Comparison of ENCODE assay signal across 8 cellular contexts in genomic region chr20:38432870-38433269, GRCh38. TPM values are rescaled to one million over a fixed set of nuclear protein-coding genes. Genes with fewer than 3 reads are reported as not detected.
DNase-seq lines count a peak whose midpoint lies in the region; ATAC-seq and TF ChIP-seq lines count a peak whose summit lies in the region.
"Not testable (repeated sequence)": the region's sequence is repeated elsewhere in the genome, so short reads cannot be mapped to it uniquely, and the experiment has no call there.

No MANE protein-coding gene starts in this region.

- peaks cover 27% of the 10 kb centered on the region for H3K36me3 Mint-ChIP-seq in CD4-positive, CD25-positive, alpha-beta regulatory T cell
- H3K36me3 Mint-ChIP-seq in activated CD4-positive, alpha-beta T cell treated with anti-CD3 and anti-CD28 coated beads, Interleukin-2, amount 10 ng/mL, durations not matched to agents 7 days and 5 days (ENCODE audit: low read depth) = peaks cover 65% of the 10 kb centered on the region
- peaks cover 58 to 63% of the 10 kb centered on the region in 2 donors for H3K36me3 Mint-ChIP-seq in activated naive CD4-positive, alpha-beta T cell treated with anti-CD3 and anti-CD28 coated beads, Interleukin-2, amount 50 U/mL, for 72 hours
- peaks cover 64% of the 10 kb centered on the region for H3K36me3 Mint-ChIP-seq in endodermal cell (ENCODE audit: low read depth)
- H3K36me3 Mint-ChIP-seq in stimulated activated effector memory CD8-positive, alpha-beta T cell treated with anti-CD3 and anti-CD28 coated beads, Interleukin-12 subunit alpha, Interleukin-12 subunit beta, amount 100 ng/mL, for 72 hours = peaks cover 76% of the 10 kb centered on the region

- peaks cover 17% of the 10 kb centered on the region for H3K4me1 ChIP-seq in CD4-positive, CD25-positive, alpha-beta regulatory T cell (ENCODE audit: control insufficient read depth, insufficient read depth, low read length, poor library complexity, severe bottlenecking)
- not testable (repeated sequence) for H3K4me1 ChIP-seq in HAP-1; endodermal cell (ENCODE audit: control insufficient read depth, insufficient read depth, low read length); mesendoderm (ENCODE audit: control insufficient read depth, low read depth, low read length)
- H3K4me1 ChIP-seq in OCI-LY3 (ENCODE audit: low read length) = peaks cover 21% of the 10 kb centered on the region

- POLR2A ChIA-PET in activated CD4-positive, alpha-beta T cell treated with anti-CD3 and anti-CD28 coated beads, Interleukin-2, amount 10 ng/mL, durations not matched to agents 7 days and 5 days (lab: Charles Lee) = not testable (repeated sequence)

- H3K18ac ChIP-seq in mesendoderm (ENCODE audit: low read length) = not testable (repeated sequence)

- not testable (repeated sequence) for H2BK15ac ChIP-seq in mesendoderm (replicated peaks; ENCODE audit: low read depth)

- not testable (repeated sequence) for H3K27me3 ChIP-seq in CD4-positive, CD25-positive, alpha-beta regulatory T cell (ENCODE audit: control insufficient read depth, insufficient read depth, low read length); HAP-1 (ENCODE audit: low read depth); OCI-LY3 (ENCODE audit: low read depth, low read length); endodermal cell (ENCODE audit: control insufficient read depth, insufficient read depth, low read length, poor library complexity, severe bottlenecking); mesendoderm (ENCODE audit: insufficient read depth, low read length, poor library complexity)

- H3K27ac Mint-ChIP-seq in CD4-positive, CD25-positive, alpha-beta regulatory T cell = peak overlapping the region in 2 of 3 donors; percentile 42 to 60
- peak overlapping the region; percentile 91 for H3K27ac Mint-ChIP-seq in activated CD4-positive, alpha-beta T cell treated with anti-CD3 and anti-CD28 coated beads, Interleukin-2, amount 10 ng/mL, durations not matched to agents 7 days and 5 days
- peak overlapping the region; percentile 97 to 99 for H3K27ac Mint-ChIP-seq in activated naive CD4-positive, alpha-beta T cell treated with anti-CD3 and anti-CD28 coated beads, Interleukin-2, amount 50 U/mL, for 72 hours
- H3K27ac Mint-ChIP-seq in endodermal cell = peak overlapping the region; percentile 35
- peak overlapping the region; percentile 96 for H3K27ac Mint-ChIP-seq in stimulated activated effector memory CD8-positive, alpha-beta T cell treated with anti-CD3 and anti-CD28 coated beads, Interleukin-12 subunit alpha, Interleukin-12 subunit beta, amount 100 ng/mL, for 72 hours

- WGBS in endodermal cell (ENCODE audit: insufficient coverage in 1 of 2, insufficient read length in 1 of 2), 2 experiments = 95 to 98% methylated on average over 5 of the region's 5 CpGs
- no CpG with 5 or more reads among the region's 5 CpGs for WGBS in mesendoderm (ENCODE audit: extremely low coverage, insufficient coverage, low lambda C conversion rate)

- not testable (repeated sequence) for H3K9ac ChIP-seq in OCI-LY3 (ENCODE audit: low read length); endodermal cell (ENCODE audit: extremely low read depth, low read length, poor library complexity, severe bottlenecking)
- H3K9ac ChIP-seq in mesendoderm (ENCODE audit: low read length) = peak overlapping the region; percentile 98

- H3K4ac ChIP-seq in mesendoderm (ENCODE audit: low read depth, low read length) = not testable (repeated sequence)

- in situ Hi-C loops in HAP-1 (cut with MboI; ENCODE audit: low sequenced_read_pairs) = not testable (repeated sequence)

- H2BK5ac ChIP-seq in mesendoderm (ENCODE audit: low read length) = not testable (repeated sequence)

- H3K4me1 Mint-ChIP-seq in CD4-positive, CD25-positive, alpha-beta regulatory T cell = peaks cover 5 to 69% (median 30%) of the 10 kb centered on the region in 4 donors
- H3K4me1 Mint-ChIP-seq in activated CD4-positive, alpha-beta T cell treated with anti-CD3 and anti-CD28 coated beads, Interleukin-2, amount 10 ng/mL, durations not matched to agents 7 days and 5 days = peaks cover 49% of the 10 kb centered on the region
- peaks cover 20% of the 10 kb centered on the region for H3K4me1 Mint-ChIP-seq in endodermal cell
- peaks cover 57% of the 10 kb centered on the region for H3K4me1 Mint-ChIP-seq in stimulated activated effector memory CD8-positive, alpha-beta T cell treated with anti-CD3 and anti-CD28 coated beads, Interleukin-12 subunit alpha, Interleukin-12 subunit beta, amount 100 ng/mL, for 72 hours

- not testable (repeated sequence) for H2AK5ac ChIP-seq in mesendoderm (ENCODE audit: low read length)

- not testable (repeated sequence) for H3K9me3 ChIP-seq in CD4-positive, CD25-positive, alpha-beta regulatory T cell (ENCODE audit: control insufficient read depth in 2 of 2, low read length in 2 of 2); HAP-1; OCI-LY3 (ENCODE audit: insufficient read depth, low read length); endodermal cell (ENCODE audit: control insufficient read depth, low read length)

- H3K79me2 ChIP-seq in OCI-LY3 (ENCODE audit: low read length) (peaks cover 78% of the 10 kb centered on the region), mesendoderm (ENCODE audit: control insufficient read depth, insufficient read depth, low read length) (peaks cover 67% of the 10 kb centered on the region)

- CTCF ChIA-PET in activated CD4-positive, alpha-beta T cell treated with anti-CD3 and anti-CD28 coated beads, Interleukin-2, amount 10 ng/mL, durations not matched to agents 7 days and 5 days (lab: Charles Lee) = interaction anchor here (4.5 kb wide), 1 partner anchor 12 kb away, joined by 88 read pairs; no protein-coding TSS in a partner anchor

- peaks cover 52% of the 10 kb centered on the region for H3K36me3 ChIP-seq in CD4-positive, CD25-positive, alpha-beta regulatory T cell (ENCODE audit: control insufficient read depth, insufficient read depth, low read length)
- H3K36me3 ChIP-seq in HAP-1 (replicated peaks) = peaks cover 72% of the 10 kb centered on the region
- peaks cover 61% of the 10 kb centered on the region for H3K36me3 ChIP-seq in OCI-LY3 (replicated peaks; ENCODE audit: low read depth, low read length)
- peaks cover 59% of the 10 kb centered on the region for H3K36me3 ChIP-seq in endodermal cell (ENCODE audit: control insufficient read depth, insufficient read depth, low read length)
- H3K36me3 ChIP-seq in mesendoderm (ENCODE audit: control insufficient read depth, insufficient read depth, low read length) = peaks cover 36% of the 10 kb centered on the region

- H3K56ac ChIP-seq in mesendoderm (ENCODE audit: low read length) = not testable (repeated sequence)

- peaks cover 59% of the 10 kb centered on the region for H4K20me1 ChIP-seq in OCI-LY3 (ENCODE audit: insufficient read depth, low read length)

- peaks cover 34% of the 10 kb centered on the region for H3K79me1 ChIP-seq in mesendoderm (ENCODE audit: low read length)

- not testable (repeated sequence) for H3K4me3 ChIP-seq in CD4-positive, CD25-positive, alpha-beta regulatory T cell (ENCODE audit: low read depth, low read length); OCI-LY3 (ENCODE audit: low read length); mesendoderm (ENCODE audit: low read length)
- H3K4me3 ChIP-seq in HAP-1 (peak overlapping the region; percentile 96), endodermal cell (ENCODE audit: low read length) (peak overlapping the region; percentile 94)

- not testable (repeated sequence) for H3K27ac ChIP-seq in CD4-positive, CD25-positive, alpha-beta regulatory T cell (ENCODE audit: insufficient read depth, low read length, poor library complexity, severe bottlenecking); OCI-LY3 (ENCODE audit: low read length); endodermal cell (ENCODE audit: low read depth, low read length); mesendoderm (ENCODE audit: low read depth, low read length)

- H2AFZ ChIP-seq in OCI-LY3 (ENCODE audit: low read depth, low read length) = not testable (repeated sequence)

- not testable (repeated sequence) for ATAC-seq in CD4-positive, CD25-positive, alpha-beta regulatory T cell (ENCODE audit: low read depth in 2 of 2); activated naive CD4-positive, alpha-beta T cell treated with anti-CD3 and anti-CD28 coated beads, Interleukin-2, amount 50 U/mL, for 72 hours; stimulated activated effector memory CD8-positive, alpha-beta T cell treated with anti-CD3 and anti-CD28 coated beads, Interleukin-12 subunit alpha, Interleukin-12 subunit beta, amount 100 ng/mL, for 72 hours

- H3K23ac ChIP-seq in mesendoderm (ENCODE audit: low read length) = not testable (repeated sequence)

- not testable (repeated sequence) for H4K5ac ChIP-seq in mesendoderm (ENCODE audit: low read length)

- H4K8ac ChIP-seq in mesendoderm (ENCODE audit: low read depth, low read length) = not testable (repeated sequence)

- peaks cover 11% of the 10 kb centered on the region for H3K27me3 Mint-ChIP-seq in CD4-positive, CD25-positive, alpha-beta regulatory T cell
- H3K27me3 Mint-ChIP-seq in activated CD4-positive, alpha-beta T cell treated with anti-CD3 and anti-CD28 coated beads, Interleukin-2, amount 10 ng/mL, durations not matched to agents 7 days and 5 days; endodermal cell (ENCODE audit: insufficient read depth): not testable (repeated sequence)

- H2BK120ac ChIP-seq in mesendoderm (ENCODE audit: low read depth, low read length) = not testable (repeated sequence)

- H3K9me3 Mint-ChIP-seq in CD4-positive, CD25-positive, alpha-beta regulatory T cell; activated CD4-positive, alpha-beta T cell treated with anti-CD3 and anti-CD28 coated beads, Interleukin-2, amount 10 ng/mL, durations not matched to agents 7 days and 5 days; activated naive CD4-positive, alpha-beta T cell treated with anti-CD3 and anti-CD28 coated beads, Interleukin-2, amount 50 U/mL, for 72 hours; endodermal cell; stimulated activated effector memory CD8-positive, alpha-beta T cell treated with anti-CD3 and anti-CD28 coated beads, Interleukin-12 subunit alpha, Interleukin-12 subunit beta, amount 100 ng/mL, for 72 hours: not testable (repeated sequence)

- not testable (repeated sequence) for DNase-seq in CD4-positive, CD25-positive, alpha-beta regulatory T cell; HAP-1 (ENCODE audit: low spot score in 2 of 2); activated CD4-positive, alpha-beta T cell treated with anti-CD3 and anti-CD28 coated beads, Interleukin-2, amount 10 ng/mL, durations not matched to agents 7 days and 5 days; activated naive CD4-positive, alpha-beta T cell treated with anti-CD3 and anti-CD28 coated beads, Interleukin-2, amount 50 U/mL, for 72 hours (ENCODE audit: low spot score in 2 of 2); endodermal cell; mesendoderm; stimulated activated effector memory CD8-positive, alpha-beta T cell treated with anti-CD3 and anti-CD28 coated beads, Interleukin-12 subunit alpha, Interleukin-12 subunit beta, amount 100 ng/mL, for 72 hours (ENCODE audit: low spot score in 2 of 2)

- not testable (repeated sequence) for TF ChIP-seq CTCF in OCI-LY3 (IDR thresholded peaks at IDR 0.05; ENCODE audit: low read depth, low read length); endodermal cell (conservative IDR thresholded peaks at IDR 0.05)

- H3K4me2 ChIP-seq in OCI-LY3 (ENCODE audit: low read length) = peak overlapping the region; percentile 81; the same call in 1 of the 2 replicates
- H3K4me2 ChIP-seq in mesendoderm (ENCODE audit: low read length) = peak overlapping the region; percentile 27

- H3K4me3 Mint-ChIP-seq in CD4-positive, CD25-positive, alpha-beta regulatory T cell = peak overlapping the region; percentile 52 to 99 (median 98)
- peak overlapping the region; percentile 82 for H3K4me3 Mint-ChIP-seq in activated CD4-positive, alpha-beta T cell treated with anti-CD3 and anti-CD28 coated beads, Interleukin-2, amount 10 ng/mL, durations not matched to agents 7 days and 5 days
- peak overlapping the region; percentile 97 for H3K4me3 Mint-ChIP-seq in endodermal cell
- H3K4me3 Mint-ChIP-seq in stimulated activated effector memory CD8-positive, alpha-beta T cell treated with anti-CD3 and anti-CD28 coated beads, Interleukin-12 subunit alpha, Interleukin-12 subunit beta, amount 100 ng/mL, for 72 hours = peak overlapping the region; percentile 91

RNA-seq across cellular contexts. Expression of gene SNHG17, which starts 2.3 kb away (rescaled TPM):
- 64.8 TPM for total RNA-seq in CD4-positive, CD25-positive, alpha-beta regulatory T cell
- 10 to 100 TPM; 33.6 to 99.2 (median 88.1) TPM for polyA plus RNA-seq in CD4-positive, CD25-positive, alpha-beta regulatory T cell
- 10 to 100 TPM; 40.7 to 40.8 TPM for total RNA-seq in activated CD4-positive, alpha-beta T cell treated with anti-CD3 and anti-CD28 coated beads, Interleukin-2, amount 10 ng/mL, durations not matched to agents 7 days and 5 days
- 100 to 1,000 TPM in 1 of 2 donors, 10 to 100 TPM in 1; 72.3 to 102 TPM for total RNA-seq in activated naive CD4-positive, alpha-beta T cell treated with anti-CD3 and anti-CD28 coated beads, Interleukin-2, amount 50 U/mL, for 72 hours
- 10 to 100 TPM; 36.7 to 45.9 TPM for total RNA-seq in endodermal cell
- polyA plus RNA-seq in endodermal cell (2013, experiment 1 of 2) = 76.2 TPM
- polyA plus RNA-seq in endodermal cell (2013, experiment 2 of 2) = 60.8 TPM
- polyA plus RNA-seq in mesendoderm (2013, experiment 1 of 2) = 95.2 TPM
- 92.0 TPM for polyA plus RNA-seq in mesendoderm (2013, experiment 2 of 2)

RNA-seq across cellular contexts. Expression of gene RALGAPB, which starts 39.8 kb away (rescaled TPM):
- 59.1 TPM for total RNA-seq in CD4-positive, CD25-positive, alpha-beta regulatory T cell
- 10 to 100 TPM; 10.7 to 11.4 (median 11.0) TPM for polyA plus RNA-seq in CD4-positive, CD25-positive, alpha-beta regulatory T cell
- total RNA-seq in activated CD4-positive, alpha-beta T cell treated with anti-CD3 and anti-CD28 coated beads, Interleukin-2, amount 10 ng/mL, durations not matched to agents 7 days and 5 days = 10 to 100 TPM; 31.1 to 36.7 TPM
- total RNA-seq in activated naive CD4-positive, alpha-beta T cell treated with anti-CD3 and anti-CD28 coated beads, Interleukin-2, amount 50 U/mL, for 72 hours = 10 to 100 TPM; 27.0 to 32.4 TPM
- total RNA-seq in endodermal cell = 10 to 100 TPM; 38.3 to 45.5 TPM
- 24.1 TPM for polyA plus RNA-seq in endodermal cell (2013, experiment 1 of 2)
- 25.3 TPM for polyA plus RNA-seq in endodermal cell (2013, experiment 2 of 2)
- polyA plus RNA-seq in mesendoderm (2013, experiment 1 of 2) = 18.1 TPM
- 18.0 TPM for polyA plus RNA-seq in mesendoderm (2013, experiment 2 of 2)

Comparison
In these comparisons a context has a peak if more than half of its experiments do, and no peak if none do; other contexts are left out.
1. H3K27ac Mint-ChIP-seq: peak in every context shown above with its lines; median percentile 98 in activated naive CD4-positive, alpha-beta T cell treated with anti-CD3 and anti-CD28 coated beads, Interleukin-2, amount 50 U/mL, for 72 hours; 96 in stimulated activated effector memory CD8-positive, alpha-beta T cell treated with anti-CD3 and anti-CD28 coated beads, Interleukin-12 subunit alpha, Interleukin-12 subunit beta, amount 100 ng/mL, for 72 hours; 91 in activated CD4-positive, alpha-beta T cell treated with anti-CD3 and anti-CD28 coated beads, Interleukin-2, amount 10 ng/mL, durations not matched to agents 7 days and 5 days; 51 in CD4-positive, CD25-positive, alpha-beta regulatory T cell; 35 in endodermal cell.